30 cellular contexts compared by ENCODE assay signal in genomic region chr13:20456737-20457136, GRCh38.
"Had no signal": no experiment of that assay in that cellular context is flagged by ENCODE, and none has a peak within 500 bp of the region (broad histone marks: within the 10 kb centered on the region; RNA-seq: fewer than 3 reads in every experiment).

No MANE protein-coding gene starts in this region.

- H3K36me3 ChIP-seq: adrenal gland, colonic mucosa, left lung, ovary, stomach, tibial artery had no signal

- H3K27me3 Mint-ChIP-seq: activated CD4-positive, alpha-beta T cell treated with anti-CD3 and anti-CD28 coated beads for 36 hours; activated CD8-positive, alpha-beta memory T cell treated with anti-CD3 and anti-CD28 coated beads, Interleukin-2, amount 10 ng/mL, durations not matched to agents 7 days and 5 days; activated naive CD8-positive, alpha-beta T cell treated with anti-CD3 and anti-CD28 coated beads for 36 hours; progenitor cell of endocrine pancreas had no signal

- H3K4me3 Mint-ChIP-seq: activated CD4-positive, alpha-beta T cell treated with anti-CD3 and anti-CD28 coated beads for 36 hours; activated CD8-positive, alpha-beta memory T cell treated with anti-CD3 and anti-CD28 coated beads, Interleukin-2, amount 10 ng/mL, durations not matched to agents 7 days and 5 days; activated CD8-positive, alpha-beta T cell treated with anti-CD3 and anti-CD28 coated beads, Interleukin-2, amount 10 ng/mL, durations not matched to agents 7 days and 5 days; activated naive CD8-positive, alpha-beta T cell treated with anti-CD3 and anti-CD28 coated beads for 36 hours; immature natural killer cell; nephron; stimulated activated effector memory CD8-positive, alpha-beta T cell treated with anti-CD3 and anti-CD28 coated beads, Interleukin-12 subunit alpha, Interleukin-12 subunit beta, amount 100 ng/mL, for 72 hours had no signal

- H3K27me3 ChIP-seq: adrenal gland, body of pancreas, colonic mucosa, left lung, ovary, stomach, tibial artery had no signal

- H3K27ac ChIP-seq: adrenal gland, body of pancreas, colonic mucosa, epithelial cell of prostate, left lung, ovary, stomach, tibial artery had no signal

- H3K4me1 ChIP-seq: adrenal gland, body of pancreas, colonic mucosa, left lung, tibial artery had no signal

- H3K27ac Mint-ChIP-seq: activated CD4-positive, alpha-beta T cell treated with anti-CD3 and anti-CD28 coated beads for 36 hours; activated CD8-positive, alpha-beta memory T cell treated with anti-CD3 and anti-CD28 coated beads, Interleukin-2, amount 10 ng/mL, durations not matched to agents 7 days and 5 days; activated CD8-positive, alpha-beta T cell treated with anti-CD3 and anti-CD28 coated beads, Interleukin-2, amount 10 ng/mL, durations not matched to agents 7 days and 5 days; activated naive CD8-positive, alpha-beta T cell treated with anti-CD3 and anti-CD28 coated beads for 36 hours; nephron; progenitor cell of endocrine pancreas; stimulated activated effector memory CD8-positive, alpha-beta T cell treated with anti-CD3 and anti-CD28 coated beads, Interleukin-12 subunit alpha, Interleukin-12 subunit beta, amount 100 ng/mL, for 72 hours had no signal

- DNase-seq: activated CD4-positive, alpha-beta T cell treated with anti-CD3 and anti-CD28 coated beads for 36 hours; activated CD4-positive, CD25-positive, alpha-beta regulatory T cell; activated CD8-positive, alpha-beta memory T cell treated with anti-CD3 and anti-CD28 coated beads, Interleukin-2, amount 10 ng/mL, durations not matched to agents 7 days and 5 days; activated CD8-positive, alpha-beta T cell treated with anti-CD3 and anti-CD28 coated beads, Interleukin-2, amount 10 ng/mL, durations not matched to agents 7 days and 5 days; activated naive CD4-positive, alpha-beta T cell; activated naive CD8-positive, alpha-beta T cell treated with anti-CD3 and anti-CD28 coated beads for 36 hours; activated T-cell treated with anti-CD3 and anti-CD28 coated beads, Interleukin-2, amount 50 U/mL, for 48 hours; adrenal gland; aorta; body of pancreas; cerebellar nuclear complex; colonic mucosa; effector CD8-positive, alpha-beta T cell; foreskin fibroblast; head of caudate nucleus; hypothalamus; immature natural killer cell; left lung; mammary epithelial cell; ovary; stimulated activated CD4-positive, alpha-beta T cell treated with anti-CD3 and anti-CD28 coated beads, Interleukin-12 subunit alpha, Interleukin-12 subunit beta, amount 100 ng/mL, for 4 hours; stimulated activated CD4-positive, alpha-beta T cell treated with anti-CD3 and anti-CD28 coated beads, Interleukin-4, amount 100 ng/mL, for 24 hours; stomach; tibial artery had no signal

- H3K4me1 Mint-ChIP-seq: nephron had no signal

- H3K9me3 ChIP-seq: adrenal gland, body of pancreas, colonic mucosa, left lung, ovary had no signal

- H3K36me3 Mint-ChIP-seq: stimulated activated effector memory CD8-positive, alpha-beta T cell treated with anti-CD3 and anti-CD28 coated beads, Interleukin-12 subunit alpha, Interleukin-12 subunit beta, amount 100 ng/mL, for 72 hours had no signal

- H3K4me3 ChIP-seq: adrenal gland, body of pancreas, colonic mucosa, left lung, ovary, skin epidermis, stomach, tibial artery had no signal

- ATAC-seq: activated CD4-positive, alpha-beta T cell treated with anti-CD3 and anti-CD28 coated beads for 36 hours; activated CD8-positive, alpha-beta memory T cell treated with anti-CD3 and anti-CD28 coated beads, Interleukin-2, amount 10 ng/mL, durations not matched to agents 7 days and 5 days; activated CD8-positive, alpha-beta T cell treated with anti-CD3 and anti-CD28 coated beads, Interleukin-2, amount 10 ng/mL, durations not matched to agents 7 days and 5 days; body of pancreas; left lung; sciatic nerve; stimulated activated effector memory CD8-positive, alpha-beta T cell treated with anti-CD3 and anti-CD28 coated beads, Interleukin-12 subunit alpha, Interleukin-12 subunit beta, amount 100 ng/mL, for 72 hours had no signal

- H3K9me3 Mint-ChIP-seq: stimulated activated effector memory CD8-positive, alpha-beta T cell treated with anti-CD3 and anti-CD28 coated beads, Interleukin-12 subunit alpha, Interleukin-12 subunit beta, amount 100 ng/mL, for 72 hours had no signal
